In genomic region chr9:133133680-133134418, GRCh38 we compare ENCODE assay signal across 1 cellular context.
TF ChIP-seq lines count a peak whose summit lies in the region.

No MANE protein-coding gene starts in this region.

TF ChIP-seq in K562, 482 proteins besides CTCF, POLR2A, EP300 and RAD21 (continued from another document and continues in another):
- TF ChIP-seq PREB (CRISPR knock-in tag; IDR thresholded peaks at IDR 0.05) (no peak), PHB (CRISPR knock-in tag; IDR thresholded peaks at IDR 0.05) (no peak), MTA1 (IDR thresholded peaks at IDR 0.05; ENCODE audit: borderline replicate concordance) (no peak), CSDE1 (IDR thresholded peaks at IDR 0.05) (no peak), GABPB2 (CRISPR knock-in tag; conservative IDR thresholded peaks at IDR 0.05) (no peak), MYC (IDR thresholded peaks at IDR 0.05; ENCODE audit: low read depth, low read length) (no peak; the same call in 1 of the 2 replicates), MYC (CRISPR knock-in tag; IDR thresholded peaks at IDR 0.05; ENCODE audit: borderline replicate concordance, low read depth) (no peak), NFATC3 (IDR thresholded peaks at IDR 0.05) (no peak), CBX2 (IDR thresholded peaks at IDR 0.05; ENCODE audit: insufficient read depth, low read length, poor library complexity, severe bottlenecking) (no peak), TCF3 (CRISPR knock-in tag; IDR thresholded peaks at IDR 0.05) (peak; percentile 66), TOE1 (IDR thresholded peaks at IDR 0.05; ENCODE audit: borderline replicate concordance) (no peak; the same call in 1 of the 2 replicates), TOE1 (CRISPR knock-in tag; IDR thresholded peaks at IDR 0.05; ENCODE audit: borderline replicate concordance, low read depth) (no peak), MAFK (IDR thresholded peaks at IDR 0.05; ENCODE audit: low read length) (no peak), NUFIP1 (IDR thresholded peaks at IDR 0.05; ENCODE audit: partially characterized antibody) (no peak), ZFP1 (CRISPR knock-in tag; IDR thresholded peaks at IDR 0.05) (no peak), RFX5 (IDR thresholded peaks at IDR 0.05; ENCODE audit: low read depth, low read length) (no peak), ZNF79 (CRISPR knock-in tag; IDR thresholded peaks at IDR 0.05; ENCODE audit: low read depth) (no peak), BCL6 (CRISPR knock-in tag; IDR thresholded peaks at IDR 0.05) (no peak), ZNF655 (CRISPR knock-in tag; IDR thresholded peaks at IDR 0.05) (no peak), SAFB (IDR thresholded peaks at IDR 0.05; ENCODE audit: borderline replicate concordance, low read depth, low read length) (no peak), NR3C1 (CRISPR knock-in tag; IDR thresholded peaks at IDR 0.05) (no peak), L3MBTL2 (IDR thresholded peaks at IDR 0.05) (peak; percentile 93), ZNF232 (CRISPR knock-in tag; IDR thresholded peaks at IDR 0.05) (no peak), NFXL1 (CRISPR knock-in tag; IDR thresholded peaks at IDR 0.05) (no peak), GTF2A2 (tag; IDR thresholded peaks at IDR 0.05) (no peak), SAFB2 (IDR thresholded peaks at IDR 0.05; ENCODE audit: borderline replicate concordance, low read depth, low read length, severe bottlenecking) (no peak), STAT5A (IDR thresholded peaks at IDR 0.05; ENCODE audit: borderline replicate concordance, low read length) (no peak; the same call in 1 of the 2 replicates), HDAC1 (IDR thresholded peaks at IDR 0.05) (peak in 1 of 2 experiments; percentile 73; a peak in 2 of 4 replicates), MXD1 (CRISPR knock-in tag; IDR thresholded peaks at IDR 0.05; ENCODE audit: borderline replicate concordance, poor library complexity, severe bottlenecking) (no peak), SMAD1 (IDR thresholded peaks at IDR 0.05; ENCODE audit: low read depth, low read length, partially characterized antibody) (peak; percentile 86), C11orf30 (IDR thresholded peaks at IDR 0.05; ENCODE audit: low read depth) (no peak), REST (CRISPR knock-in tag; IDR thresholded peaks at IDR 0.05; ENCODE audit: low read depth) (no peak), NCOA1 (IDR thresholded peaks at IDR 0.05; ENCODE audit: low read depth) (peak; percentile 55; the same call in 1 of the 2 replicates), ZNF561 (CRISPR knock-in tag; conservative IDR thresholded peaks at IDR 0.05) (no peak), CREB5 (CRISPR knock-in tag; IDR thresholded peaks at IDR 0.05) (no peak), ZNF696 (CRISPR knock-in tag; conservative IDR thresholded peaks at IDR 0.05) (no peak), COPS2 (conservative IDR thresholded peaks at IDR 0.05) (no peak), ZNF277 (CRISPR knock-in tag; IDR thresholded peaks at IDR 0.05; ENCODE audit: borderline replicate concordance) (no peak), RBFOX2 (IDR thresholded peaks at IDR 0.05; ENCODE audit: low read depth, low read length) (peak; percentile 74), ARID3B (CRISPR knock-in tag; IDR thresholded peaks at IDR 0.05; ENCODE audit: borderline replicate concordance) (no peak), SRF (CRISPR knock-in tag; IDR thresholded peaks at IDR 0.05) (no peak), ZBTB12 (CRISPR knock-in tag; IDR thresholded peaks at IDR 0.05) (no peak), HNRNPUL1 (IDR thresholded peaks at IDR 0.05; ENCODE audit: low read length) (no peak), CBX5 (IDR thresholded peaks at IDR 0.05; ENCODE audit: borderline replicate concordance, low read depth) (no peak), THRB (CRISPR knock-in tag; conservative IDR thresholded peaks at IDR 0.05) (no peak), ZFPM2 (CRISPR knock-in tag; IDR thresholded peaks at IDR 0.05) (no peak), TRIM25 (IDR thresholded peaks at IDR 0.05; ENCODE audit: borderline replicate concordance) (no peak), RUNX1 (IDR thresholded peaks at IDR 0.05; ENCODE audit: low read depth) (no peak), ZNF239 (CRISPR knock-in tag; IDR thresholded peaks at IDR 0.05) (no peak), MCM7 (IDR thresholded peaks at IDR 0.05) (no peak)
